ENCODE assay signal across 15 cellular contexts in the genomic region with DNA sequence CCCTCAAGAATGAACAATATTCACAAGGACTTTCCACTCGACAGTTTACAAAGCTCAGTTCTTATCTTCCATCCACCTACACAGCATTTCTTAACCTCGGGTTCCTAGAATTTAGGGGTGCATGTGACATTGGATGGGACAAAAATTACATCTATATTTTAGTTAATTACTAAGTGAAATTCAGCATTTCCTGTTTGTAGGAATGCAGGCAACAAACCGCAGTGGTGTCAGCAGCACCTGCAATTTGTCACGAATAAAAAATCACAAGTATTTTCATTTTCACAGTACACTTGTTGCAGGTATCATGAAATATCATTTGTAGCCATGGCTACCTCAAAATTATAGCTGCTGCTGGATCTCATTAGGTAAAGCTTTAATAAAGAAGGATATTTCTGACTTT. TPM values are rescaled to one million over a fixed set of nuclear protein-coding genes. Genes with fewer than 3 reads are reported as not detected.
DNase-seq lines count a peak whose midpoint lies in the region; ATAC-seq and TF ChIP-seq lines count a peak whose summit lies in the region.
"Had no signal": no experiment of that assay in that cellular context is flagged by ENCODE, and none has a peak within 500 bp of the region (broad histone marks: within the 10 kb centered on the region; RNA-seq: fewer than 3 reads in every experiment).

No MANE protein-coding gene starts in this region.

- no peaks in the 10 kb centered on the region for H3K36me3 Mint-ChIP-seq in activated B cell treated with CpG ODN at 0.5 μM for 24 hours (ENCODE audit: low read depth)
- H3K36me3 Mint-ChIP-seq in activated naive CD8-positive, alpha-beta T cell treated with anti-CD3 and anti-CD28 coated beads, Interleukin-2, amount 10 ng/mL, durations not matched to agents 7 days and 5 days, result peaks cover 7% of the 10 kb centered on the region

- H3K27me3 Mint-ChIP-seq in activated B cell treated with CpG ODN at 0.5 μM for 24 hours, result no peaks in the 10 kb centered on the region
- H3K27me3 Mint-ChIP-seq in activated naive CD8-positive, alpha-beta T cell treated with anti-CD3 and anti-CD28 coated beads, Interleukin-2, amount 10 ng/mL, durations not matched to agents 7 days and 5 days, result no peaks in the 10 kb centered on the region
- H3K27me3 Mint-ChIP-seq in stimulated activated naive CD8-positive, alpha-beta T cell treated with anti-CD3 and anti-CD28 coated beads, Interleukin-15, amount 100 ng/mL, for 72 hours, result no peaks in the 10 kb centered on the region

- peaks cover 2% of the 10 kb centered on the region for H3K9me3 Mint-ChIP-seq in activated B cell treated with CpG ODN at 0.5 μM for 24 hours
- no peaks in the 10 kb centered on the region for H3K9me3 Mint-ChIP-seq in activated naive CD8-positive, alpha-beta T cell treated with anti-CD3 and anti-CD28 coated beads, Interleukin-2, amount 10 ng/mL, durations not matched to agents 7 days and 5 days
- peaks cover 5 to 7% of the 10 kb centered on the region in 2 donors for H3K9me3 Mint-ChIP-seq in stimulated activated naive CD8-positive, alpha-beta T cell treated with anti-CD3 and anti-CD28 coated beads, Interleukin-15, amount 100 ng/mL, for 72 hours

- no peak for ATAC-seq in activated B cell treated with CpG ODN at 0.5 μM for 24 hours (ENCODE audit: low read depth)
- ATAC-seq in activated naive CD8-positive, alpha-beta T cell treated with anti-CD3 and anti-CD28 coated beads, Interleukin-2, amount 10 ng/mL, durations not matched to agents 7 days and 5 days (ENCODE audit: low read depth), result no peak
- no peak for ATAC-seq in stimulated activated naive CD8-positive, alpha-beta T cell treated with anti-CD3 and anti-CD28 coated beads, Interleukin-15, amount 100 ng/mL, for 72 hours

- H3K27ac Mint-ChIP-seq in activated B cell treated with CpG ODN at 0.5 μM for 24 hours, result peak overlapping the region; percentile 99
- peak overlapping the region; percentile 97 for H3K27ac Mint-ChIP-seq in activated naive CD8-positive, alpha-beta T cell treated with anti-CD3 and anti-CD28 coated beads, Interleukin-2, amount 10 ng/mL, durations not matched to agents 7 days and 5 days
- H3K27ac Mint-ChIP-seq in stimulated activated naive CD8-positive, alpha-beta T cell treated with anti-CD3 and anti-CD28 coated beads, Interleukin-15, amount 100 ng/mL, for 72 hours, result peak overlapping the region; percentile 83 to 84
- H3K27ac Mint-ChIP-seq: WTC11 had no signal

- POLR2A ChIA-PET in activated B cell treated with CpG ODN at 0.5 μM for 24 hours (lab: Charles Lee), result interaction anchor here (1.1 to 3.8 kb wide), 6 partner anchors 14 to 317 kb away, joined by 3 to 43 read pairs (median 6); no protein-coding TSS in a partner anchor
- POLR2A ChIA-PET in activated naive CD8-positive, alpha-beta T cell treated with anti-CD3 and anti-CD28 coated beads, Interleukin-2, amount 10 ng/mL, durations not matched to agents 7 days and 5 days (lab: Charles Lee), result interaction anchor here (0.6 to 4.3 kb wide), 9 partner anchors 10 to 67 kb away, joined by 3 to 35 read pairs (median 6); partner anchors contain the start of gene LBH

- H3K4me1 Mint-ChIP-seq in activated B cell treated with CpG ODN at 0.5 μM for 24 hours, result peaks cover 94% of the 10 kb centered on the region
- H3K4me1 Mint-ChIP-seq in activated naive CD8-positive, alpha-beta T cell treated with anti-CD3 and anti-CD28 coated beads, Interleukin-2, amount 10 ng/mL, durations not matched to agents 7 days and 5 days, result peaks cover 33% of the 10 kb centered on the region
- peaks cover 91% of the 10 kb centered on the region for H3K4me1 Mint-ChIP-seq in stimulated activated naive CD8-positive, alpha-beta T cell treated with anti-CD3 and anti-CD28 coated beads, Interleukin-15, amount 100 ng/mL, for 72 hours
- H3K4me1 Mint-ChIP-seq: neural crest cell had no signal

- no peak for TF ChIP-seq CTCF in activated B cell treated with CpG ODN at 0.5 μM for 24 hours (IDR thresholded peaks at IDR 0.05)

- CTCF ChIA-PET in activated B cell treated with CpG ODN at 0.5 μM for 24 hours (lab: Charles Lee), result interaction anchor here (1.6 kb wide), 1 partner anchor 32 kb away, joined by 4 read pairs; no protein-coding TSS in a partner anchor

- intact Hi-C loops in activated B cell treated with CpG ODN at 0.5 μM for 24 hours (cut with micrococcal nuclease), result loop anchor here (2.0 kb wide), 1 partner anchor 15 kb away; no protein-coding TSS in a partner anchor

- peak; percentile 29 for DNase-seq in stimulated activated CD4-positive, alpha-beta T cell treated with anti-CD3 and anti-CD28 coated beads, Interleukin-1b, Interleukin-23, amount 100 ng/mL, for 48 hours
- no peak for DNase-seq in stimulated activated CD4-positive, alpha-beta T cell treated with anti-CD3 and anti-CD28 coated beads, Interleukin-2, amount 100 ng/mL, for 48 hours
- no peak for DNase-seq in activated B cell treated with CpG ODN at 0.5 μM for 24 hours
- no peak for DNase-seq in activated naive CD8-positive, alpha-beta T cell treated with anti-CD3 and anti-CD28 coated beads, Interleukin-2, amount 10 ng/mL, durations not matched to agents 7 days and 5 days
- DNase-seq in stimulated activated naive CD8-positive, alpha-beta T cell treated with anti-CD3 and anti-CD28 coated beads, Interleukin-15, amount 100 ng/mL, for 72 hours, result no peak
- DNase-seq in iPS-NIHi11 (ENCODE audit: low spot score), result no peak
- no peak for DNase-seq in DMS 273 treated with DMSO at 0.1 percent for 48 hours (lab: John Stamatoyannopoulos, UW)
- no peak for DNase-seq in NCI-H510A (lab: John Stamatoyannopoulos, UW)
- DNase-seq: brain microvascular endothelial cell, GM23248, KG1, NCI-H1105, NCI-H2171 had no signal

- no peak overlapping the region for H3K4me3 Mint-ChIP-seq in activated B cell treated with CpG ODN at 0.5 μM for 24 hours
- peak overlapping the region; percentile 81 for H3K4me3 Mint-ChIP-seq in activated naive CD8-positive, alpha-beta T cell treated with anti-CD3 and anti-CD28 coated beads, Interleukin-2, amount 10 ng/mL, durations not matched to agents 7 days and 5 days
- peak overlapping the region; percentile 84 to 91 for H3K4me3 Mint-ChIP-seq in stimulated activated naive CD8-positive, alpha-beta T cell treated with anti-CD3 and anti-CD28 coated beads, Interleukin-15, amount 100 ng/mL, for 72 hours
- H3K4me3 Mint-ChIP-seq: neural crest cell, WTC11 had no signal

RNA-seq across cellular contexts. Expression of gene LBH, which starts 36.2 kb away (rescaled TPM):
- 120 and 131 TPM in 2 replicates for total RNA-seq in activated B cell treated with CpG ODN at 0.5 μM for 24 hours
- 100 to 1,000 TPM; 169 to 186 TPM for total RNA-seq in activated naive CD8-positive, alpha-beta T cell treated with anti-CD3 and anti-CD28 coated beads, Interleukin-2, amount 10 ng/mL, durations not matched to agents 7 days and 5 days
